2 cellular contexts compared by ENCODE assay signal in the genomic region with DNA sequence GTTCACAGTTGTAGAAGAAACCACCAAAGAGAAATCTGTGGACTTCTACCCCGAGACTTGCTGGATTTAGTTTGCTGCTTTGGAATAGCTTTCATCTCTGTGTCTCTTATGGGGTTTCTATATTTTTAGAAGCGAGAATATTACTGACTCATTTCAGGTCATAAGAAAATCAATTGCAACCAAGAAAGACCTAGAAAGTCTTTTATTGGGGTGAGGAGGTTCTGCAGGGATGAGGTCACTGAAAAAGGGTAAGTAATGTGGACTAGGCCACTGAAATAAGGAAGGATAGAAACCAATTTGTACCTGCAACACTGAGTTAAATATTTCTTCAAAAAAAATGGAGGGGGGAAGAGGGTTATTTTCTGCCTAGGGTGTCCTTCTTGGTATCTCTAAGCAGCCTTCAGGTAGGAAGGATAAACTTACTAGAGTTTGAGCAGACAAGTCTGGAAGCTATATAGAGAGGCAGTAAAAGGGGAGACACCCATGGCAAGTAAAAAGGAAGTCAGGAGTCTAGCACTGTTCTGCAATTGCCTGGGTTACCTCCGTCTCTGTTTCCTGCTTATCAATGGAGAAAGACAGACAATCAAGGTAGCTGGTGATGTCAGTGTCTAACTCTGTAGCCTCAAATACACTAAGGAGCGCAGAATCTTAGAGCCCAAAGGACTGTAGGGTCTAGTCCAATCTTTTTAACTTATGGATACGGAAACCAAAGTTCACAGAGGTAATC.
TF ChIP-seq lines count a peak whose summit lies in the region.

No MANE protein-coding gene starts in this region.

TF ChIP-seq in GM12878, 131 proteins besides CTCF, POLR2A, EP300 and RAD21:
- TF ChIP-seq TARDBP (IDR thresholded peaks at IDR 0.05; ENCODE audit: borderline replicate concordance) (no peak), SMAD5 (IDR thresholded peaks at IDR 0.05; ENCODE audit: low read depth) (no peak), MEF2A (IDR thresholded peaks at IDR 0.05; ENCODE audit: insufficient read depth, low read depth, low read length) (no peak), ELK1 (IDR thresholded peaks at IDR 0.05; ENCODE audit: low read depth, low read length) (no peak), JUNB (IDR thresholded peaks at IDR 0.05) (peak; percentile 11; the same call in 1 of the 2 replicates), ZBED1 (IDR thresholded peaks at IDR 0.05; ENCODE audit: borderline replicate concordance) (no peak)

TF ChIP-seq in SK-N-SH, 30 proteins besides CTCF, POLR2A, EP300 and RAD21:
- no peak for TF ChIP-seq GABPA (IDR thresholded peaks at IDR 0.05; ENCODE audit: low read depth)
- TF ChIP-seq, protein P1, sequence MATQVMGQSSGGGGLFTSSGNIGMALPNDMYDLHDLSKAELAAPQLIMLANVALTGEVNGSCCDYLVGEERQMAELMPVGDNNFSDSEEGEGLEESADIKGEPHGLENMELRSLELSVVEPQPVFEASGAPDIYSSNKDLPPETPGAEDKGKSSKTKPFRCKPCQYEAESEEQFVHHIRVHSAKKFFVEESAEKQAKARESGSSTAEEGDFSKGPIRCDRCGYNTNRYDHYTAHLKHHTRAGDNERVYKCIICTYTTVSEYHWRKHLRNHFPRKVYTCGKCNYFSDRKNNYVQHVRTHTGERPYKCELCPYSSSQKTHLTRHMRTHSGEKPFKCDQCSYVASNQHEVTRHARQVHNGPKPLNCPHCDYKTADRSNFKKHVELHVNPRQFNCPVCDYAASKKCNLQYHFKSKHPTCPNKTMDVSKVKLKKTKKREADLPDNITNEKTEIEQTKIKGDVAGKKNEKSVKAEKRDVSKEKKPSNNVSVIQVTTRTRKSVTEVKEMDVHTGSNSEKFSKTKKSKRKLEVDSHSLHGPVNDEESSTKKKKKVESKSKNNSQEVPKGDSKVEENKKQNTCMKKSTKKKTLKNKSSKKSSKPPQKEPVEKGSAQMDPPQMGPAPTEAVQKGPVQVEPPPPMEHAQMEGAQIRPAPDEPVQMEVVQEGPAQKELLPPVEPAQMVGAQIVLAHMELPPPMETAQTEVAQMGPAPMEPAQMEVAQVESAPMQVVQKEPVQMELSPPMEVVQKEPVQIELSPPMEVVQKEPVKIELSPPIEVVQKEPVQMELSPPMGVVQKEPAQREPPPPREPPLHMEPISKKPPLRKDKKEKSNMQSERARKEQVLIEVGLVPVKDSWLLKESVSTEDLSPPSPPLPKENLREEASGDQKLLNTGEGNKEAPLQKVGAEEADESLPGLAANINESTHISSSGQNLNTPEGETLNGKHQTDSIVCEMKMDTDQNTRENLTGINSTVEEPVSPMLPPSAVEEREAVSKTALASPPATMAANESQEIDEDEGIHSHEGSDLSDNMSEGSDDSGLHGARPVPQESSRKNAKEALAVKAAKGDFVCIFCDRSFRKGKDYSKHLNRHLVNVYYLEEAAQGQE (IDR thresholded peaks at IDR 0.05; ENCODE audit: low read depth, low read length) = no peak
- TF ChIP-seq SMC3 (IDR thresholded peaks at IDR 0.05; ENCODE audit: low read depth, low read length) = no peak
- TF ChIP-seq NRF1 (IDR thresholded peaks at IDR 0.05; ENCODE audit: low read depth, low read length) = no peak
- no peak for TF ChIP-seq POLR2AphosphoS5 (IDR thresholded peaks at IDR 0.05; ENCODE audit: low read depth, low read length)
- no peak for TF ChIP-seq RCOR1 (IDR thresholded peaks at IDR 0.05; ENCODE audit: low read length)
- no peak for TF ChIP-seq EZH2phosphoT487 (IDR thresholded peaks at IDR 0.05; ENCODE audit: borderline replicate concordance, low read depth)
- no peak for TF ChIP-seq MEF2A (IDR thresholded peaks at IDR 0.05; ENCODE audit: borderline replicate concordance, low read depth)
